In the genomic region with DNA sequence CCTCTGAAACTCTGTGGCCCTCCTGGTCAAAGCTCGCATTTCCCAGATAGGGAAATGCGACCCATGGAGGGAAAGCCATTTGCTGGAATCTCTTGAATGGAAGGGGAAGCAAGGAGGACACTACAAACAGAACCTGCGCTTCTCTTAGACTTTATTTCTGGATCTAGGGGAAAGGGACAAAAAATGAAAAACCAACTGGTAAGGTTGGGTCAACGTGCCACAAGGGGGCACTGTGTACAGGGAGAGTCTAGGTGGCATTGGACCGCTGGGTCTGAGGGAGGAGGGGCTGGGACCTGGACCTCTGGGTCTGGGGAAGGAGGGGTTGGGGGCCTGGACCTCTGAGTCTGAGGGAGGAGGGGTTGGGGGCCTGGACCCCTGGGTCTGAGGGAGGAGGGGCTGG, we compare ENCODE assay signal across 11 cellular contexts. TPM values are rescaled to one million over a fixed set of nuclear protein-coding genes. Genes with fewer than 3 reads are reported as not detected.
DNase-seq lines count a peak whose midpoint lies in the region; ATAC-seq and TF ChIP-seq lines count a peak whose summit lies in the region.
"Had no signal": no experiment of that assay in that cellular context is flagged by ENCODE, and none has a peak within 500 bp of the region (broad histone marks: within the 10 kb centered on the region; RNA-seq: fewer than 3 reads in every experiment).

No MANE protein-coding gene starts in this region.

- H3K4me2 ChIP-seq in PC-3 (ENCODE audit: low read length): no peak overlapping the region

- intact Hi-C loops in PC-3 (cut with micrococcal nuclease): no loop called here
- intact Hi-C loops in esophagus muscularis mucosa (cut with DNase I): no loop called here

- TF ChIP-seq CTCF in PC-3 (conservative IDR thresholded peaks at IDR 0.05; ENCODE audit: low read depth, low read length) (peak; percentile 72), cardiac fibroblast (IDR thresholded peaks at IDR 0.05; ENCODE audit: low read depth, low read length) (peak; percentile 36), esophagus muscularis mucosa (IDR thresholded peaks at IDR 0.05) (peak in 1 of 3 experiments; percentile 27)

- H3K4me1 ChIP-seq in PC-3 (ENCODE audit: insufficient read depth, low read length) (no peaks in the 10 kb centered on the region; the same call in 1 of the 2 replicates), esophagus muscularis mucosa (peaks cover 0 to 10% (median 7%) of the 10 kb centered on the region in 4 donors)

- H3K4me3 ChIP-seq in PC-3 (ENCODE audit: low read length) (no peak overlapping the region), cardiac fibroblast (replicated peaks in 1 of 2; ENCODE audit: low read depth in 2 of 2, low read length in 2 of 2) (no peak overlapping the region), esophagus muscularis mucosa (no peak overlapping the region)
- H3K4me3 ChIP-seq: lung had no signal

- no peak overlapping the region for H2AFZ ChIP-seq in PC-3 (ENCODE audit: low read length)

- DNase-seq in NCI-H2227 (lab: John Stamatoyannopoulos, UW; ENCODE audit: unreplicated experiment): peak; percentile 13
- no peak for DNase-seq in NCI-H2227 treated with DMSO at 0.1 percent for 48 hours (lab: John Stamatoyannopoulos, UW)
- peak; percentile 73 for DNase-seq in PC-3
- peak in 1 of 2 donors; percentile 21 for DNase-seq in cardiac fibroblast (ENCODE audit: low read depth in 2 of 2)
- peak; percentile 35 for DNase-seq in stimulated activated CD4-positive, alpha-beta T cell treated with anti-CD3 and anti-CD28 coated beads, Interleukin-12 subunit alpha, Interleukin-12 subunit beta, amount 100 ng/mL, for 4 hours
- no peak for DNase-seq in esophagus muscularis mucosa (ENCODE audit: extremely low spot score)
- no peak for DNase-seq in epidermal melanocyte (ENCODE audit: insufficient read length, low spot score)

- H3K9me3 ChIP-seq in PC-3 (ENCODE audit: low read length) (no peaks in the 10 kb centered on the region), esophagus muscularis mucosa (no peaks in the 10 kb centered on the region)

- peaks cover 56% of the 10 kb centered on the region for H3K27me3 ChIP-seq in PC-3 (ENCODE audit: low read length)
- peaks cover 0 to 84% (median 30%) of the 10 kb centered on the region in 4 donors for H3K27me3 ChIP-seq in esophagus muscularis mucosa

- no peaks in the 10 kb centered on the region for H3F3A ChIP-seq in PC-3 (ENCODE audit: low read length, unreplicated experiment)

- H3K9ac ChIP-seq in PC-3 (ENCODE audit: low read length): no peak overlapping the region

- H3K79me2 ChIP-seq in PC-3 (ENCODE audit: low read length): no peaks in the 10 kb centered on the region

- TF ChIP-seq POLR2A in esophagus muscularis mucosa (IDR thresholded peaks at IDR 0.05; ENCODE audit: low read depth): no peak

- TF ChIP-seq EP300 in esophagus muscularis mucosa (IDR thresholded peaks at IDR 0.05): no peak

- 13% methylated on average over 5 of the region's 5 CpGs for WGBS in esophagus muscularis mucosa

- no peak overlapping the region for H3K27ac ChIP-seq in PC-3 (ENCODE audit: low read length)
- no peak overlapping the region for H3K27ac ChIP-seq in esophagus muscularis mucosa (replicated peaks in 1 of 4)

- no TSS peak for BruUV-seq in PC-3 (replicated peaks; lab: Mats Ljungman, UMichigan)

- CTCF ChIA-PET in PC-3 (lab: Charles Lee): no interaction called here

- H3K9me2 ChIP-seq in PC-3 (replicated peaks; ENCODE audit: low read length): no peaks in the 10 kb centered on the region

- POLR2A ChIA-PET in PC-3 (lab: Charles Lee; ENCODE audit: unreplicated experiment): no interaction called here

- ATAC-seq in PC-3: peak; percentile 29; the same call in 1 of the 2 replicates
- no peak for ATAC-seq in HG03025 (IDR thresholded peaks at IDR 0.05; ENCODE audit: low FRiP score, unreplicated experiment)
- ATAC-seq: CD8-positive, alpha-beta T cell had no signal

- H4K20me1 ChIP-seq in PC-3 (ENCODE audit: low read length): no peaks in the 10 kb centered on the region

- H3K36me3 ChIP-seq in PC-3 (ENCODE audit: low read depth, low read length): no peaks in the 10 kb centered on the region
- H3K36me3 ChIP-seq in esophagus muscularis mucosa: no peaks in the 10 kb centered on the region

RNA-seq across cellular contexts. Expression of gene KLK4, which starts 5.0 kb away (rescaled TPM):
- total RNA-seq in PC-3 (2014; rRNA removed): not detected in 2 replicates
- total RNA-seq in esophagus muscularis mucosa: not detected
- total RNA-seq: CD8-positive, alpha-beta T cell; lung; urinary bladder had no signal

RNA-seq across cellular contexts. Expression of gene KLK2, which starts 33.0 kb away (rescaled TPM):
- total RNA-seq in PC-3 (2014; rRNA removed) (not detected in 2 replicates), esophagus muscularis mucosa (not detected)
- total RNA-seq: CD8-positive, alpha-beta T cell; lung; urinary bladder had no signal

RNA-seq across cellular contexts. Expression of gene KLK5, which starts 46.6 kb away (rescaled TPM):
- total RNA-seq in PC-3 (2014; rRNA removed) (58.5 and 59.0 TPM in 2 replicates), esophagus muscularis mucosa (not detected)
- total RNA-seq: CD8-positive, alpha-beta T cell; urinary bladder had no signal

RNA-seq across cellular contexts. Expression of gene KLK3, which starts 51.5 kb away (rescaled TPM):
- total RNA-seq in PC-3 (2014; rRNA removed) (not detected in 2 replicates), esophagus muscularis mucosa (not detected)
- total RNA-seq: CD8-positive, alpha-beta T cell; lung; urinary bladder had no signal

Comparison
In these comparisons a context has a peak if more than half of its experiments do, and no peak if none do; other contexts are left out.
1. DNase-seq: peak in NCI-H2227 (single experiment), PC-3 (single experiment) and stimulated activated CD4-positive, alpha-beta T cell treated with anti-CD3 and anti-CD28 coated beads, Interleukin-12 subunit alpha, Interleukin-12 subunit beta, amount 100 ng/mL, for 4 hours (single experiment); none in NCI-H2227 treated with DMSO at 0.1 percent for 48 hours (single experiment), esophagus muscularis mucosa (single experiment) and epidermal melanocyte (single experiment).
2. RNA of gene KLK5, which starts 46.6 kb away (total RNA-seq): 58.5 to 59.0 TPM in PC-3; not detected in esophagus muscularis mucosa; every median in the first group is over 10 times any median in the second.